Comparison of ENCODE assay signal across 1 cellular context in genomic region chr2:146642066-146642465, GRCh38.
TF ChIP-seq lines count a peak whose summit lies in the region.

No MANE protein-coding gene starts in this region.

TF ChIP-seq in GM23338, 12 proteins besides CTCF, POLR2A, EP300 and RAD21:
- TF ChIP-seq NANOG (IDR thresholded peaks at IDR 0.05; ENCODE audit: borderline replicate concordance) (no peak), ZNF114 (CRISPR knock-in tag; IDR thresholded peaks at IDR 0.05) (no peak), ZNF462 (CRISPR knock-in tag; IDR thresholded peaks at IDR 0.05) (no peak), ETS1 (IDR thresholded peaks at IDR 0.05) (no peak), REST (IDR thresholded peaks at IDR 0.05; ENCODE audit: unreplicated experiment) (no peak), JUNB (IDR thresholded peaks at IDR 0.05; ENCODE audit: unreplicated experiment) (no peak), EZH2phosphoT487 (IDR thresholded peaks at IDR 0.05; ENCODE audit: unreplicated experiment) (no peak), CREB1 (CRISPR knock-in tag; IDR thresholded peaks at IDR 0.05; ENCODE audit: low read depth) (no peak), EZH2 (IDR thresholded peaks at IDR 0.05; ENCODE audit: low read depth, unreplicated experiment) (no peak), POLR2AphosphoS5 (IDR thresholded peaks at IDR 0.05; ENCODE audit: low read depth) (no peak), ZNF331 (CRISPR knock-in tag; IDR thresholded peaks at IDR 0.05; ENCODE audit: low read depth) (no peak)
